8 cellular contexts compared by ENCODE assay signal in the genomic region with DNA sequence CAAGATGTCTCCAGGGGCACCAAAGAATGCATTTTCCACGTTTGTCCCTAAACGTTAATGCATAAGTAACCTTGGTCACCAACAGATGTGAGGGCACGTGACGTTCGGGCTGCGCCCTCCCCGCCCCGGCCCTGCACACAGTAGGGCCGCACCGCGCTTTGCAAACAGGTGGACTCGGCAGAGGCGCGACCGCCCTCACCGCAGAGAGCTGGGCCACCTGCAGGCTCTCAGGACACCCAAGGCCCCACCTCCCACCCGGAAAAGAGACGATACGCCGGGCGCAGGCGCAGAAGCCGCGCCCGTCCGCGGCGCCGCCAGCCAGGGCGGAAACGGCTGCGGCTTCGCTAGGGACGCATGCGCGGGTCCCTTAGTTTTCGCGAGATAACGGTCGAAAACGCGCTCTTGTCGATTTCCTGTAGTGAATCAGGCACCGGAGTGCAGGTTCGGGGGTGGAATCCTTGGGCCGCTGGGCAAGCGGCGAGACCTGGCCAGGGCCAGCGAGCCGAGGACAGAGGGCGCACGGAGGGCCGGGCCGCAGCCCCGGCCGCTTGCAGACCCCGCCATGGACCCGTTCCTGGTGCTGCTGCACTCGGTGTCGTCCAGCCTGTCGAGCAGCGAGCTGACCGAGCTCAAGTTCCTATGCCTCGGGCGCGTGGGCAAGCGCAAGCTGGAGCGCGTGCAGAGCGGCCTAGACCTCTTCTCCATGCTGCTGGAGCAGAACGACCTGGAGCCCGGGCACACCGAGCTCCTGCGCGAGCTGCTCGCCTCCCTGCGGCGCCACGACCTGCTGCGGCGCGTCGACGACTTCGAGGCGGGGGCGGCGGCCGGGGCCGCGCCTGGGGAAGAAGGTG. TPM values are rescaled to one million over a fixed set of nuclear protein-coding genes. Genes with fewer than 3 reads are reported as not detected.
DNase-seq lines count a peak whose midpoint lies in the region; ATAC-seq and TF ChIP-seq lines count a peak whose summit lies in the region.

A gene with protein sequence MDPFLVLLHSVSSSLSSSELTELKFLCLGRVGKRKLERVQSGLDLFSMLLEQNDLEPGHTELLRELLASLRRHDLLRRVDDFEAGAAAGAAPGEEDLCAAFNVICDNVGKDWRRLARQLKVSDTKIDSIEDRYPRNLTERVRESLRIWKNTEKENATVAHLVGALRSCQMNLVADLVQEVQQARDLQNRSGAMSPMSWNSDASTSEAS (plus strand): TSS at position 399 of the 851 bp plus-strand sequence. CDS start 164 bp downstream, at position 563.

- ATAC-seq in mucosa of descending colon, result peak; percentile 88

- H3K9me3 ChIP-seq in OCI-LY1 (ENCODE audit: low read length) (no peaks in the 10 kb centered on the region), mucosa of descending colon (peaks cover 2% of the 10 kb centered on the region)

- peak within 1 kb of the TSS; percentile 99 for H3K9ac ChIP-seq in OCI-LY1 (ENCODE audit: low read length)

- H3K27me3 ChIP-seq in OCI-LY1 (ENCODE audit: insufficient read depth, low read length), result no peaks in the 10 kb centered on the region

- H3K4me1 ChIP-seq in OCI-LY1 (ENCODE audit: insufficient read depth, low read length, severe bottlenecking) (peaks cover 15% of the 10 kb centered on the region), mucosa of descending colon (ENCODE audit: low read depth) (peaks cover 16% of the 10 kb centered on the region)

- peak within 1 kb of the TSS; percentile 29 for H3K27ac ChIP-seq in OCI-LY1 (ENCODE audit: low read depth, low read length, poor library complexity, severe bottlenecking)

- H3K79me2 ChIP-seq in OCI-LY1 (ENCODE audit: insufficient read depth, low read length), result peaks cover 15% of the 10 kb centered on the region

- intact Hi-C loops in mucosa of descending colon (cut with DNase I, micrococcal nuclease), result loop anchor here in 1 of 2 donors (10.0 kb wide), 1 partner anchor 62 kb away; no protein-coding TSS in a partner anchor

- peak within 1 kb of the TSS; percentile 99 for H3K4me2 ChIP-seq in OCI-LY1 (ENCODE audit: low read length)

- TF ChIP-seq CTCF in GM20000 (IDR thresholded peaks at IDR 0.05; ENCODE audit: extremely low read depth, missing control alignments) (no peak), OCI-LY1 (IDR thresholded peaks at IDR 0.05; ENCODE audit: low read length) (no peak), epithelial cell of esophagus (IDR thresholded peaks at IDR 0.05; ENCODE audit: insufficient read depth, low read depth, low read length, missing control alignments) (no peak), mucosa of descending colon (IDR thresholded peaks at IDR 0.05) (no peak)

- DNase-seq in COLO829 (ENCODE audit: low spot score), result peak; percentile 88
- DNase-seq in GM20000 (ENCODE audit: low spot score), result peak; percentile 97
- peak in 75 of 76 experiments; percentile 44 to 91 (median 82) for DNase-seq in HUDEP-2 (lab: John Stamatoyannopoulos, UW; ENCODE audit: unreplicated experiment in 76 of 76)
- peak; percentile 83 for DNase-seq in activated T-cell treated with anti-CD3 and anti-CD28 coated beads for 1 hour (ENCODE audit: low read depth)
- peak; percentile 95 for DNase-seq in epithelial cell of esophagus (ENCODE audit: low read depth)
- DNase-seq in mucosa of descending colon, result peak; percentile 93 to 95 (median 95)
- DNase-seq in stimulated activated CD8-positive, alpha-beta memory T cell treated with anti-CD3 and anti-CD28 coated beads, Interleukin-4, amount 100 ng/mL, for 1 hour (ENCODE audit: low read depth in 2 of 2, low spot score in 1 of 2), result peak; percentile 81 to 83

- H3K9me2 ChIP-seq in OCI-LY1 (ENCODE audit: low read depth, low read length), result no peaks in the 10 kb centered on the region

- peaks cover 36% of the 10 kb centered on the region for H3K36me3 ChIP-seq in OCI-LY1 (ENCODE audit: insufficient read depth, low read length)
- H3K36me3 ChIP-seq in mucosa of descending colon (ENCODE audit: low read depth), result peaks cover 5% of the 10 kb centered on the region

- peaks cover 4% of the 10 kb centered on the region; the same call in 1 of the 2 replicates for H4K20me1 ChIP-seq in OCI-LY1 (ENCODE audit: insufficient read depth, low read length)

- H3F3A ChIP-seq in OCI-LY1 (ENCODE audit: insufficient read depth, low read length), result no peaks in the 10 kb centered on the region

- H3K4me3 ChIP-seq in OCI-LY1 (ENCODE audit: low read depth, low read length, poor library complexity, severe bottlenecking) (peak within 1 kb of the TSS; percentile 98), epithelial cell of esophagus (ENCODE audit: low read length) (peak within 1 kb of the TSS; percentile 61), mucosa of descending colon (peak within 1 kb of the TSS; percentile 69)

- H2AFZ ChIP-seq in OCI-LY1 (ENCODE audit: low read length), result peak within 1 kb of the TSS; percentile 8; the same call in 1 of the 2 replicates

RNA-seq across cellular contexts. Expression of the gene that starts here (rescaled TPM):
- 10 to 100 TPM; 26.3 to 31.0 (median 26.9) TPM for total RNA-seq in mucosa of descending colon

Comparison
In these comparisons a context has a peak if more than half of its experiments do, and no peak if none do; other contexts are left out.
1. Peak in every context shown above with its lines: DNase-seq, ATAC-seq, H3K4me3 ChIP-seq and H3K27ac ChIP-seq.